Comparison of ENCODE assay signal across 20 cellular contexts in genomic region chr17:78010759-78011158, GRCh38. TPM values are rescaled to one million over a fixed set of nuclear protein-coding genes. Genes with fewer than 3 reads are reported as not detected.
DNase-seq lines count a peak whose midpoint lies in the region; ATAC-seq and TF ChIP-seq lines count a peak whose summit lies in the region.
"Had no signal": no experiment of that assay in that cellular context is flagged by ENCODE, and none has a peak within 500 bp of the region (broad histone marks: within the 10 kb centered on the region; RNA-seq: fewer than 3 reads in every experiment).

No MANE protein-coding gene starts in this region.

- H3K4me3 ChIP-seq in prostate gland (no peak overlapping the region), gastroesophageal sphincter (no peak overlapping the region)
- H3K4me3 ChIP-seq: ascending aorta, K562, SJSA1, suprapubic skin had no signal

- H3K27me3 ChIP-seq in CD4-positive, alpha-beta T cell (ENCODE audit: control insufficient read depth, insufficient read depth, low read length): no peaks in the 10 kb centered on the region
- no peaks in the 10 kb centered on the region for H3K27me3 ChIP-seq in prostate gland (replicated peaks; ENCODE audit: insufficient read depth)
- H3K27me3 ChIP-seq in gastroesophageal sphincter: no peaks in the 10 kb centered on the region
- H3K27me3 ChIP-seq: ascending aorta, SJSA1, suprapubic skin had no signal

- peaks cover 8% of the 10 kb centered on the region for H3K36me3 Mint-ChIP-seq in activated CD4-positive, alpha-beta T cell treated with anti-CD3 and anti-CD28 coated beads for 36 hours (ENCODE audit: low read depth)
- H3K36me3 Mint-ChIP-seq in activated CD4-positive, alpha-beta T cell treated with anti-CD3 and anti-CD28 coated beads, Interleukin-2, amount 10 ng/mL, durations not matched to agents 24 days and 14 days (ENCODE audit: low read depth): peaks cover 8% of the 10 kb centered on the region
- H3K36me3 Mint-ChIP-seq in CD4-positive, alpha-beta T cell (ENCODE audit: low read depth): peaks cover 78% of the 10 kb centered on the region
- H3K36me3 Mint-ChIP-seq in T-cell: peaks cover 23% of the 10 kb centered on the region

- no peaks in the 10 kb centered on the region for H3K36me3 ChIP-seq in prostate gland
- peaks cover 0 to 37% of the 10 kb centered on the region in 2 donors for H3K36me3 ChIP-seq in gastroesophageal sphincter

- intact Hi-C loops in activated CD4-positive, alpha-beta T cell treated with anti-CD3 and anti-CD28 coated beads for 36 hours (cut with DNase I, micrococcal nuclease): loop anchor here in 1 of 2 experiments (5.0 kb wide), 1 partner anchor 48 kb away; no protein-coding TSS in a partner anchor
- intact Hi-C loops in activated CD4-positive, alpha-beta T cell treated with anti-CD3 and anti-CD28 coated beads, Interleukin-2, amount 10 ng/mL, durations not matched to agents 24 days and 14 days (cut with micrococcal nuclease): loop anchor here (5.0 kb wide), 1 partner anchor 53 kb away; the partner anchor contains the start of gene TNRC6C
- intact Hi-C loops in CD4-positive, alpha-beta T cell (cut with DNase I, micrococcal nuclease): loop anchor here (5.0 to 10.0 kb wide), 5 partner anchors 53 to 686 kb away; partner anchors contain the start of gene TNRC6C (in 1 of the 2)
- intact Hi-C loops in prostate gland (cut with DNase I): no loop called here

- no peak for TF ChIP-seq EP300 in gastroesophageal sphincter (IDR thresholded peaks at IDR 0.05)

- H3K27ac ChIP-seq in CD4-positive, alpha-beta T cell (ENCODE audit: low read depth, low read length): no peak overlapping the region
- no peak overlapping the region for H3K27ac ChIP-seq in prostate gland
- no peak overlapping the region for H3K27ac ChIP-seq in gastroesophageal sphincter
- H3K27ac ChIP-seq: ascending aorta, SJSA1, suprapubic skin had no signal

- WGBS in prostate gland: 78% methylated on average over 7 of the region's 7 CpGs
- 66 to 75% methylated on average over 7 of the region's 7 CpGs for WGBS in gastroesophageal sphincter (ENCODE audit: low coverage in 1 of 2), 2 donors

- no peak overlapping the region for H3K27ac Mint-ChIP-seq in activated CD4-positive, alpha-beta T cell treated with anti-CD3 and anti-CD28 coated beads for 36 hours
- no peak overlapping the region for H3K27ac Mint-ChIP-seq in activated CD4-positive, alpha-beta T cell treated with anti-CD3 and anti-CD28 coated beads, Interleukin-2, amount 10 ng/mL, durations not matched to agents 24 days and 14 days
- H3K27ac Mint-ChIP-seq in CD4-positive, alpha-beta T cell: peak overlapping the region; percentile 63
- H3K27ac Mint-ChIP-seq in T-cell: peak overlapping the region; percentile 67 to 76
- H3K27ac Mint-ChIP-seq: B cell had no signal

- H3K4me3 Mint-ChIP-seq in activated CD4-positive, alpha-beta T cell treated with anti-CD3 and anti-CD28 coated beads for 36 hours: no peak overlapping the region
- H3K4me3 Mint-ChIP-seq in activated CD4-positive, alpha-beta T cell treated with anti-CD3 and anti-CD28 coated beads, Interleukin-2, amount 10 ng/mL, durations not matched to agents 24 days and 14 days: no peak overlapping the region
- H3K4me3 Mint-ChIP-seq in CD4-positive, alpha-beta T cell: peak overlapping the region; percentile 61
- no peak overlapping the region for H3K4me3 Mint-ChIP-seq in T-cell
- H3K4me3 Mint-ChIP-seq: B cell had no signal

- H3K27me3 Mint-ChIP-seq in activated CD4-positive, alpha-beta T cell treated with anti-CD3 and anti-CD28 coated beads for 36 hours: no peaks in the 10 kb centered on the region
- no peaks in the 10 kb centered on the region for H3K27me3 Mint-ChIP-seq in activated CD4-positive, alpha-beta T cell treated with anti-CD3 and anti-CD28 coated beads, Interleukin-2, amount 10 ng/mL, durations not matched to agents 24 days and 14 days
- H3K27me3 Mint-ChIP-seq in CD4-positive, alpha-beta T cell: no peaks in the 10 kb centered on the region
- H3K27me3 Mint-ChIP-seq in T-cell: no peaks in the 10 kb centered on the region
- H3K27me3 Mint-ChIP-seq: B cell had no signal

- POLR2A ChIA-PET in activated CD4-positive, alpha-beta T cell treated with anti-CD3 and anti-CD28 coated beads for 36 hours (lab: Charles Lee): no interaction called here
- POLR2A ChIA-PET in CD4-positive, alpha-beta T cell (lab: Charles Lee): interaction anchor here (2.5 kb wide), 1 partner anchor 53 kb away, joined by 16 read pairs; the partner anchor contains the start of gene TNRC6C
- POLR2A ChIA-PET in T-cell (lab: Charles Lee): no interaction called here

- peaks cover 29% of the 10 kb centered on the region for H3K4me1 Mint-ChIP-seq in activated CD4-positive, alpha-beta T cell treated with anti-CD3 and anti-CD28 coated beads for 36 hours
- peaks cover 5% of the 10 kb centered on the region for H3K4me1 Mint-ChIP-seq in activated CD4-positive, alpha-beta T cell treated with anti-CD3 and anti-CD28 coated beads, Interleukin-2, amount 10 ng/mL, durations not matched to agents 24 days and 14 days
- peaks cover 53% of the 10 kb centered on the region for H3K4me1 Mint-ChIP-seq in CD4-positive, alpha-beta T cell (ENCODE audit: low read depth)
- H3K4me1 Mint-ChIP-seq in T-cell: peaks cover 39 to 41% (median 39%) of the 10 kb centered on the region in 3 donors

- H3K9me3 ChIP-seq in CD4-positive, alpha-beta T cell (ENCODE audit: control insufficient read depth, low read length): no peaks in the 10 kb centered on the region
- H3K9me3 ChIP-seq in prostate gland: no peaks in the 10 kb centered on the region
- no peaks in the 10 kb centered on the region for H3K9me3 ChIP-seq in gastroesophageal sphincter
- H3K9me3 ChIP-seq: ascending aorta, SJSA1, suprapubic skin had no signal

- no peak for ATAC-seq in activated CD4-positive, alpha-beta T cell treated with anti-CD3 and anti-CD28 coated beads for 36 hours
- ATAC-seq in CD4-positive, alpha-beta T cell (ENCODE audit: poor library complexity): no peak
- ATAC-seq in T-cell (replicated peaks in 1 of 4) (peak; percentile 48 to 68 (median 58)), gastroesophageal sphincter (no peak)
- ATAC-seq: K562, right cardiac atrium had no signal

- no peaks in the 10 kb centered on the region for H3K9me3 Mint-ChIP-seq in activated CD4-positive, alpha-beta T cell treated with anti-CD3 and anti-CD28 coated beads for 36 hours (ENCODE audit: low read depth)
- no peaks in the 10 kb centered on the region for H3K9me3 Mint-ChIP-seq in activated CD4-positive, alpha-beta T cell treated with anti-CD3 and anti-CD28 coated beads, Interleukin-2, amount 10 ng/mL, durations not matched to agents 24 days and 14 days
- H3K9me3 Mint-ChIP-seq in CD4-positive, alpha-beta T cell: no peaks in the 10 kb centered on the region
- no peaks in the 10 kb centered on the region for H3K9me3 Mint-ChIP-seq in T-cell

- no peak for TF ChIP-seq CTCF in CD4-positive, alpha-beta T cell (IDR thresholded peaks at IDR 0.05)
- TF ChIP-seq CTCF in prostate gland (IDR thresholded peaks at IDR 0.05) (no peak), gastroesophageal sphincter (IDR thresholded peaks at IDR 0.05) (no peak)

- TF ChIP-seq POLR2A in prostate gland (IDR thresholded peaks at IDR 0.05): no peak
- TF ChIP-seq POLR2A in gastroesophageal sphincter (IDR thresholded peaks at IDR 0.05): no peak

- no peaks in the 10 kb centered on the region for H3K4me1 ChIP-seq in prostate gland (replicated peaks)
- H3K4me1 ChIP-seq in gastroesophageal sphincter: peaks cover 0 to 24% (median 9%) of the 10 kb centered on the region in 3 donors
- H3K4me1 ChIP-seq: SJSA1 had no signal

- peak; percentile 44 for DNase-seq in activated CD4-positive, alpha-beta T cell treated with anti-CD3 and anti-CD28 coated beads for 36 hours
- DNase-seq in activated CD4-positive, alpha-beta T cell treated with anti-CD3 and anti-CD28 coated beads, Interleukin-2, amount 10 ng/mL, durations not matched to agents 24 days and 14 days: no peak
- peak in 5 of 10 experiments; percentile 13 to 49 (median 25) for DNase-seq in CD4-positive, alpha-beta T cell
- peak in 27 of 34 experiments; percentile 7 to 47 (median 29) for DNase-seq in T-cell
- DNase-seq in effector CD8-positive, alpha-beta T cell (lab: John Stamatoyannopoulos, UW): peak; percentile 4
- DNase-seq in prostate gland (ENCODE audit: low spot score): no peak
- no peak for DNase-seq in stimulated activated naive CD4-positive, alpha-beta T cell treated with Interleukin-2 at 50 U/mL for 16 hours (lab: John Stamatoyannopoulos, UW)
- DNase-seq: 8988T, DMS153, GF-D8, hippocampal formation, NCI-H1092 treated with DMSO at 0.1 percent for 48 hours, NCI-H524 treated with DMSO at 0.1 percent for 48 hours, right cardiac atrium had no signal

- CTCF ChIA-PET in activated CD4-positive, alpha-beta T cell treated with anti-CD3 and anti-CD28 coated beads for 36 hours (lab: Charles Lee): interaction anchor here (0.7 to 2.6 kb wide), 3 partner anchors 9 to 53 kb away, joined by 3 to 11 read pairs (median 3); no protein-coding TSS in a partner anchor
- CTCF ChIA-PET in CD4-positive, alpha-beta T cell (lab: Charles Lee): interaction anchor here (0.8 to 1.3 kb wide), 2 partner anchors 9 to 52 kb away, joined by 3 read pairs; partner anchors contain the start of gene TNRC6C
- CTCF ChIA-PET in T-cell (lab: Charles Lee): interaction anchor here in 1 of 2 donors (0.6 to 1.0 kb wide), 3 partner anchors 19 to 468 kb away, joined by 3 to 4 read pairs (median 3); no protein-coding TSS in a partner anchor

RNA-seq across cellular contexts. Expression of gene TNRC6C, which starts 52.3 kb away (rescaled TPM):
- 10 to 100 TPM; 19.6 to 20.3 TPM for total RNA-seq in activated CD4-positive, alpha-beta T cell treated with anti-CD3 and anti-CD28 coated beads for 36 hours
- total RNA-seq in activated CD4-positive, alpha-beta T cell treated with anti-CD3 and anti-CD28 coated beads, Interleukin-2, amount 10 ng/mL, durations not matched to agents 24 days and 14 days: 16.0 and 16.6 TPM in 2 replicates
- total RNA-seq in CD4-positive, alpha-beta T cell: 10 to 100 TPM; 50.7 to 57.3 TPM
- total RNA-seq in T-cell (100 to 1,000 TPM in 1 of 5 donors, 10 to 100 TPM in 4; 87.1 to 116 (median 94.3) TPM), prostate gland (10 to 100 TPM; 15.5 to 29.7 TPM), gastroesophageal sphincter (10 to 100 TPM; 15.8 to 30.3 (median 27.7) TPM)

Comparison
In these comparisons a context has a peak if more than half of its experiments do, and no peak if none do; other contexts are left out.
1. DNase-seq: peak in activated CD4-positive, alpha-beta T cell treated with anti-CD3 and anti-CD28 coated beads for 36 hours (single experiment), T-cell (27 of 34) and effector CD8-positive, alpha-beta T cell (single experiment); none in activated CD4-positive, alpha-beta T cell treated with anti-CD3 and anti-CD28 coated beads, Interleukin-2, amount 10 ng/mL, durations not matched to agents 24 days and 14 days (single experiment), prostate gland (single experiment) and stimulated activated naive CD4-positive, alpha-beta T cell treated with Interleukin-2 at 50 U/mL for 16 hours (single experiment).
2. ATAC-seq: peak in T-cell (4 of 4); none in activated CD4-positive, alpha-beta T cell treated with anti-CD3 and anti-CD28 coated beads for 36 hours (single experiment), CD4-positive, alpha-beta T cell (single experiment) and gastroesophageal sphincter (single experiment).
3. H3K27ac Mint-ChIP-seq: peak in CD4-positive, alpha-beta T cell (single experiment) and T-cell (2 of 2); none in activated CD4-positive, alpha-beta T cell treated with anti-CD3 and anti-CD28 coated beads for 36 hours (single experiment) and activated CD4-positive, alpha-beta T cell treated with anti-CD3 and anti-CD28 coated beads, Interleukin-2, amount 10 ng/mL, durations not matched to agents 24 days and 14 days (single experiment).